Comparison of ENCODE assay signal across 1 cellular context in genomic region chr15:25693321-25694237, GRCh38.
TF ChIP-seq lines count a peak whose summit lies in the region.

No MANE protein-coding gene starts in this region.

TF ChIP-seq in GM23338, 12 proteins besides CTCF, POLR2A, EP300 and RAD21 (continued from another document):
- TF ChIP-seq EZH2 (IDR thresholded peaks at IDR 0.05; ENCODE audit: low read depth, unreplicated experiment) (no peak), STAT1 (IDR thresholded peaks at IDR 0.05; ENCODE audit: unreplicated experiment) (no peak), ZNF114 (CRISPR knock-in tag; IDR thresholded peaks at IDR 0.05) (no peak), ZNF331 (CRISPR knock-in tag; IDR thresholded peaks at IDR 0.05; ENCODE audit: low read depth) (no peak), REST (IDR thresholded peaks at IDR 0.05; ENCODE audit: unreplicated experiment) (no peak), EZH2phosphoT487 (IDR thresholded peaks at IDR 0.05; ENCODE audit: unreplicated experiment) (no peak)
